ENCODE assay signal across 21 cellular contexts in the genomic region with DNA sequence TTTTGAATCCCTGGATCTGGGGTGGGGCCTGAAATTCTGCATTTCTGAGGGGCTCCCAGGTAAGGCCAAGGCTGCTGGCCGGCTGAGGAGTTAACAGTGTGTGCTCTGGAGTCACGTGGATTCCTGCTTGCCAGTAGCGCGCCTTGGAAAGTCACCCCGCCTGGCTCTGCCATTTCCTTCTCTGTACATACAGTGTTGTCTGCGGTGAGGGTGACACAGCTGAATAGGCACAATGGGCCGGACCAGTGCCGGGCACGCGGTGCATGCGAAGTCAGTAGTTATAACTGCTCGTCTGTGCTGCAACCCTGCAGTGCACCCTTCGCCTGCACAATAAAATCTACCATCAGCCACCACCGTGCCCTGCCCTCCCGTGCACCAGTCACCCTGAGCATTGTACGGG.
"Had no signal": no experiment of that assay in that cellular context is flagged by ENCODE, and none has a peak within 500 bp of the region (broad histone marks: within the 10 kb centered on the region; RNA-seq: fewer than 3 reads in every experiment).

No MANE protein-coding gene starts in this region.

- H3K27me3 Mint-ChIP-seq: activated naive CD8-positive, alpha-beta T cell treated with anti-CD3 and anti-CD28 coated beads, Interleukin-2, amount 50 U/mL, for 24 hours; type B pancreatic cell had no signal

- H3K27ac ChIP-seq: body of pancreas, cardiac muscle cell, hepatocyte, ovary had no signal

- H3K4me3 Mint-ChIP-seq: activated naive CD8-positive, alpha-beta T cell treated with anti-CD3 and anti-CD28 coated beads, Interleukin-2, amount 50 U/mL, for 24 hours; immature natural killer cell; stimulated activated naive B cell treated with anti-CD40 and anti-IgM and Interleukin-4, amounts not matched to agents 10 μg/mL and 1 μg/mL and 100 μg/mL, for 72 hours; type B pancreatic cell had no signal

- H3K9ac ChIP-seq: SK-N-SH had no signal

- H3K27ac Mint-ChIP-seq: activated naive CD8-positive, alpha-beta T cell treated with anti-CD3 and anti-CD28 coated beads, Interleukin-2, amount 50 U/mL, for 24 hours; immature natural killer cell; stimulated activated naive B cell treated with anti-CD40 and anti-IgM and Interleukin-4, amounts not matched to agents 10 μg/mL and 1 μg/mL and 100 μg/mL, for 72 hours; type B pancreatic cell had no signal

- H3K9me2 ChIP-seq: SK-N-SH had no signal

- FAIRE-seq: endometrium had no signal

- H3K9me3 ChIP-seq: body of pancreas, ovary, SK-N-SH had no signal

- H3K9me3 Mint-ChIP-seq: activated naive CD8-positive, alpha-beta T cell treated with anti-CD3 and anti-CD28 coated beads, Interleukin-2, amount 50 U/mL, for 24 hours had no signal

- H3K27me3 ChIP-seq: body of pancreas, cardiac muscle cell, hepatocyte, ovary had no signal

- H3K4me3 ChIP-seq: body of pancreas, cardiac muscle cell, hepatocyte, ovary had no signal

- DNase-seq: activated CD4-positive, alpha-beta T cell treated with anti-CD3 and anti-CD28 coated beads for 4 hours; activated CD4-positive, alpha-beta T cell treated with anti-CD3 and anti-CD28 coated beads, Interleukin-2, amount 50 U/mL, for 48 hours; activated CD4-positive, CD25-positive, alpha-beta regulatory T cell; activated CD8-positive, alpha-beta memory T cell treated with anti-CD3 and anti-CD28 coated beads, Interleukin-2, amount 50 U/mL, for 48 hours; activated effector memory CD4-positive, alpha-beta T cell treated with Interleukin-2 at 50 U/mL for 16 hours; activated naive CD4-positive, alpha-beta T cell treated with anti-CD3 and anti-CD28 coated beads, Interleukin-2, amount 50 U/mL, for 16 hours; activated naive CD8-positive, alpha-beta T cell treated with anti-CD3 and anti-CD28 coated beads, Interleukin-2, amount 50 U/mL, for 24 hours; activated T-cell treated with anti-CD3 and anti-CD28 coated beads, Interleukin-2, amount 50 U/mL, for 48 hours; erythroblast; foreskin melanocyte; immature natural killer cell; stimulated activated CD4-positive, alpha-beta T cell treated with anti-CD3 and anti-CD28 coated beads, Interleukin-1b, Interleukin-23, amount 100 ng/mL, for 48 hours; stimulated activated naive B cell treated with anti-CD40 and anti-IgM and Interleukin-4, amounts not matched to agents 10 μg/mL and 1 μg/mL and 100 μg/mL, for 72 hours; T-helper 2 cell had no signal

- ATAC-seq: activated naive CD8-positive, alpha-beta T cell treated with anti-CD3 and anti-CD28 coated beads, Interleukin-2, amount 50 U/mL, for 24 hours; stimulated activated naive B cell treated with anti-CD40 and anti-IgM and Interleukin-4, amounts not matched to agents 10 μg/mL and 1 μg/mL and 100 μg/mL, for 72 hours had no signal

- H3K36me3 ChIP-seq: cardiac muscle cell, ovary had no signal

- H2AFZ ChIP-seq: hepatocyte had no signal

- H3K4me2 ChIP-seq: hepatocyte, SK-N-SH had no signal

- H3K79me2 ChIP-seq: hepatocyte had no signal

- H3K36me3 Mint-ChIP-seq: immature natural killer cell had no signal

- H3K4me1 Mint-ChIP-seq: activated naive CD8-positive, alpha-beta T cell treated with anti-CD3 and anti-CD28 coated beads, Interleukin-2, amount 50 U/mL, for 24 hours; immature natural killer cell; stimulated activated naive B cell treated with anti-CD40 and anti-IgM and Interleukin-4, amounts not matched to agents 10 μg/mL and 1 μg/mL and 100 μg/mL, for 72 hours had no signal
